In the genomic region with DNA sequence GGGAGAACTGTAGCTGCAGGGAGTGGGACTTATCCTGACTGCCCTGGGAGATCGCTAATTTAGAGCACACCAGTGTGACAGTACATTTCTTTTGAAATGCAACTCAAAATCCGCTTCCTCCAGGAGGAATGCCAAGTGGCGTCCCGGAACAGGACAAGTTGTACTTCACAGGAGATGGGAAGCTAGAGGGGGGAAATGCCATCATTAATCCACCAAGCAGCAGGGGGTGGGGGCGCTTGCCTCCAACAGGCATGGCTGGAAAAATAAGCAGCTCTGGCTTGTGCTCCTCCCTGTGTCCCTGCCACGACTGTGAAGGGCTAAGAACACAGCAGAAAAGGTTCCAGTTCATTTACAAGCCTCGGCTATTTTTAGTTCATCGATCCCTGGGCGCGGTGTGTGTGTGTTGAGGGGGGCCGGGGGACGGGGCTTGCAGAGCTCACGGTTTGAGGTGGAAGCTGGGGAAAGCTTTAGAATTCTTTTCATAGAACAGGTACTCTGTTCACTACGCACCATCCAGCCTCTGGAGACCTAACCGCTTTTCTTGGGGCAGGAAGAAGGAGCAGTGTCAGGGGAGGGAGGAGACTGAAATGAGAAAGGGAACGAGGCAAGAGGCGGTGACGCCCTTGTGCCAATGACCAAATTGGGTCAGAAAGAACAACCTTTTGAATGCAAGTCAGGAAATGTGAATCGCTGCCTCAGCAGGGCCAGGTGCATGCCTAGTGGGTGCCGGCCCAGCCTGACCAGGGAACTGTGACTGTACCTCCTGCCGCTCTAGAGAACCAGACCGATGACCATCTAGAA, we compare ENCODE assay signal across 8 cellular contexts. TPM values are rescaled to one million over a fixed set of nuclear protein-coding genes. Genes with fewer than 3 reads are reported as not detected.
DNase-seq lines count a peak whose midpoint lies in the region; ATAC-seq and TF ChIP-seq lines count a peak whose summit lies in the region.

No MANE protein-coding gene starts in this region.

- H3K27ac Mint-ChIP-seq in chondrocyte (ENCODE audit: unreplicated experiment) = peak overlapping the region; percentile 77
- H3K27ac Mint-ChIP-seq in stimulated activated naive CD8-positive, alpha-beta T cell treated with anti-CD3 and anti-CD28 coated beads, Interleukin-15, Interleukin-2, amounts not matched to agents 100 ng/mL and 50 ng/mL, for 24 hours = peak overlapping the region; percentile 46

- H3K79me2 ChIP-seq in PC-3 (ENCODE audit: low read length) = no peaks in the 10 kb centered on the region

- H3K4me3 Mint-ChIP-seq in chondrocyte (ENCODE audit: unreplicated experiment) = peak overlapping the region; percentile 69
- peak overlapping the region; percentile 64 for H3K4me3 Mint-ChIP-seq in stimulated activated naive CD8-positive, alpha-beta T cell treated with anti-CD3 and anti-CD28 coated beads, Interleukin-15, Interleukin-2, amounts not matched to agents 100 ng/mL and 50 ng/mL, for 24 hours

- H3K9me3 Mint-ChIP-seq in chondrocyte (ENCODE audit: low read depth) = no peaks in the 10 kb centered on the region
- no peaks in the 10 kb centered on the region for H3K9me3 Mint-ChIP-seq in stimulated activated naive CD8-positive, alpha-beta T cell treated with anti-CD3 and anti-CD28 coated beads, Interleukin-15, Interleukin-2, amounts not matched to agents 100 ng/mL and 50 ng/mL, for 24 hours

- peaks cover 39% of the 10 kb centered on the region for H3K4me1 Mint-ChIP-seq in chondrocyte (ENCODE audit: low read depth)
- peaks cover 50% of the 10 kb centered on the region for H3K4me1 Mint-ChIP-seq in stimulated activated naive CD8-positive, alpha-beta T cell treated with anti-CD3 and anti-CD28 coated beads, Interleukin-15, Interleukin-2, amounts not matched to agents 100 ng/mL and 50 ng/mL, for 24 hours (ENCODE audit: low read depth)

- H3K9me3 ChIP-seq in PC-3 (ENCODE audit: low read length) (no peaks in the 10 kb centered on the region), right lobe of liver (no peaks in the 10 kb centered on the region)

- peak overlapping the region; percentile 59 for H3K9ac ChIP-seq in PC-3 (ENCODE audit: low read length)

- no peaks in the 10 kb centered on the region for H4K20me1 ChIP-seq in PC-3 (ENCODE audit: low read length)

- peaks cover 11% of the 10 kb centered on the region for H3K27me3 Mint-ChIP-seq in chondrocyte (ENCODE audit: low read depth)
- H3K27me3 Mint-ChIP-seq in stimulated activated naive CD8-positive, alpha-beta T cell treated with anti-CD3 and anti-CD28 coated beads, Interleukin-15, Interleukin-2, amounts not matched to agents 100 ng/mL and 50 ng/mL, for 24 hours = peaks cover 37% of the 10 kb centered on the region

- WGBS in right lobe of liver (ENCODE audit: insufficient coverage, low coverage, low lambda C conversion rate, missing lambda C conversion rate) = 10% methylated on average over 17 of the region's 22 CpGs

- no peaks in the 10 kb centered on the region for H3K36me3 ChIP-seq in PC-3 (ENCODE audit: low read depth, low read length)
- no peaks in the 10 kb centered on the region for H3K36me3 ChIP-seq in right lobe of liver

- H3K4me1 ChIP-seq in PC-3 (ENCODE audit: insufficient read depth, low read length) (peaks cover 67% of the 10 kb centered on the region), right lobe of liver (peaks cover 0 to 14% (median 8%) of the 10 kb centered on the region in 4 donors)

- POLR2A ChIA-PET in PC-3 (lab: Charles Lee; ENCODE audit: unreplicated experiment) = interaction anchor here (0.6 kb wide), 1 partner anchor 1339 kb away, joined by 3 read pairs; no protein-coding TSS in a partner anchor

- intact Hi-C loops in PC-3 (cut with micrococcal nuclease) = loop anchor here (2.0 to 10.0 kb wide), 4 partner anchors 47 to 341 kb away; a partner anchor contains a TSS
- intact Hi-C loops in right lobe of liver (cut with DNase I) = no loop called here

- peak overlapping the region; percentile 92 for H3K27ac ChIP-seq in PC-3 (ENCODE audit: low read length)
- H3K27ac ChIP-seq in right lobe of liver = peak overlapping the region; percentile 59 to 92 (median 84)

- peak; percentile 34 for TF ChIP-seq POLR2A in right lobe of liver (IDR thresholded peaks at IDR 0.05)

- ATAC-seq in HG03342 (IDR thresholded peaks at IDR 0.05; ENCODE audit: unreplicated experiment) = peak; percentile 68
- peak; percentile 34 for ATAC-seq in PC-3
- ATAC-seq in right lobe of liver = peak; percentile 85 to 92 (median 88)

- peak overlapping the region; percentile 91 for H3K4me2 ChIP-seq in PC-3 (ENCODE audit: low read length)

- DNase-seq in NCI-H1694 treated with DMSO at 0.1 percent for 48 hours (lab: John Stamatoyannopoulos, UW) = peak; percentile 56
- DNase-seq in NCI-H1694 (lab: John Stamatoyannopoulos, UW) = no peak
- DNase-seq in PC-3 = peak; percentile 73
- no peak for DNase-seq in chondrocyte (ENCODE audit: low spot score)
- peak; percentile 66 to 85 (median 82) for DNase-seq in right lobe of liver
- no peak for DNase-seq in activated CD4-positive, CD25-positive, alpha-beta regulatory T cell (lab: John Stamatoyannopoulos, UW)

- H3K4me3 ChIP-seq in PC-3 (ENCODE audit: low read length) = peak overlapping the region; percentile 65
- H3K4me3 ChIP-seq in right lobe of liver = peak overlapping the region; percentile 12 to 44 (median 42)

- CTCF ChIA-PET in PC-3 (lab: Charles Lee) = no interaction called here

- TF ChIP-seq CTCF in PC-3 (conservative IDR thresholded peaks at IDR 0.05; ENCODE audit: low read depth, low read length) = no peak
- TF ChIP-seq CTCF in chondrocyte (IDR thresholded peaks at IDR 0.05) = no peak
- TF ChIP-seq CTCF in right lobe of liver (IDR thresholded peaks at IDR 0.05) = no peak

- peaks cover 9% of the 10 kb centered on the region for H3F3A ChIP-seq in PC-3 (ENCODE audit: low read length, unreplicated experiment)

- H3K9me2 ChIP-seq in PC-3 (replicated peaks; ENCODE audit: low read length) = no peaks in the 10 kb centered on the region

- peak overlapping the region; percentile 91 for H2AFZ ChIP-seq in PC-3 (ENCODE audit: low read length)

- no peaks in the 10 kb centered on the region for H3K27me3 ChIP-seq in PC-3 (ENCODE audit: low read length)
- H3K27me3 ChIP-seq in right lobe of liver = no peaks in the 10 kb centered on the region

- no peaks in the 10 kb centered on the region for H3K36me3 Mint-ChIP-seq in chondrocyte (ENCODE audit: low read depth)
- no peaks in the 10 kb centered on the region for H3K36me3 Mint-ChIP-seq in stimulated activated naive CD8-positive, alpha-beta T cell treated with anti-CD3 and anti-CD28 coated beads, Interleukin-15, Interleukin-2, amounts not matched to agents 100 ng/mL and 50 ng/mL, for 24 hours (ENCODE audit: low read depth)

- BruUV-seq in PC-3 (replicated peaks; lab: Mats Ljungman, UMichigan) = no TSS peak

RNA-seq across cellular contexts. Expression of a gene that starts 51.8 kb away (rescaled TPM):
- total RNA-seq in PC-3 (2014; rRNA removed) = 2.5 and 2.7 TPM in 2 replicates
- total RNA-seq in chondrocyte = 0.68 to 1.7 TPM (median 1.6 TPM) in 3 replicates
- 1 to 10 TPM; 1.5 to 3.6 (median 2.0) TPM for total RNA-seq in right lobe of liver

Comparison
In these comparisons a context has a peak if more than half of its experiments do, and no peak if none do; other contexts are left out.
1. DNase-seq: peak in NCI-H1694 treated with DMSO at 0.1 percent for 48 hours (single experiment), PC-3 (single experiment) and right lobe of liver (3 of 3); none in NCI-H1694 (single experiment), chondrocyte (single experiment) and activated CD4-positive, CD25-positive, alpha-beta regulatory T cell (0 of 4).
2. ATAC-seq: peak in every context shown above with its lines; median percentile 88 in right lobe of liver; 68 in HG03342; 34 in PC-3.